In genomic region chr2:85327757-85328617, GRCh38 we compare ENCODE assay signal across 1 cellular context.
TF ChIP-seq lines count a peak whose summit lies in the region.

TSS of gene TGOLN2 (minus strand) at chr2:85327989. CDS start at chr2:85327962, 27 bp downstream.

TF ChIP-seq in HepG2, 621 proteins besides CTCF, POLR2A, EP300 and RAD21 (continued from another document and continues in another):
- TF ChIP-seq CEBPG (CRISPR knock-in tag; IDR thresholded peaks at IDR 0.05) (peak; percentile 50), RFX1 (IDR thresholded peaks at IDR 0.05) (no peak), HOXA5 (CRISPR knock-in tag; IDR thresholded peaks at IDR 0.05) (peak; percentile 92; the same call in 1 of the 2 replicates), ZNF383 (CRISPR knock-in tag; IDR thresholded peaks at IDR 0.05; ENCODE audit: borderline replicate concordance) (0 out of 2 replicates have a peak, but pooled peaks have one; percentile 41), ZNF143 (CRISPR knock-in tag; IDR thresholded peaks at IDR 0.05) (no peak), CENPBD1 (CRISPR knock-in tag; IDR thresholded peaks at IDR 0.05; ENCODE audit: borderline replicate concordance, low read depth) (no peak), ZNF792 (CRISPR knock-in tag; IDR thresholded peaks at IDR 0.05) (peak; percentile 57; the same call in 1 of the 2 replicates), ATF6 (CRISPR knock-in tag; conservative IDR thresholded peaks at IDR 0.05) (0 out of 2 replicates have a peak, but pooled peaks have one; percentile 38), ZNF569 (CRISPR knock-in tag; IDR thresholded peaks at IDR 0.05; ENCODE audit: borderline replicate concordance) (peak; percentile 91; the same call in 1 of the 2 replicates), MBD4 (IDR thresholded peaks at IDR 0.05; ENCODE audit: borderline replicate concordance, low read length) (no peak), FOXO4 (CRISPR knock-in tag; conservative IDR thresholded peaks at IDR 0.05) (no peak), ZBTB39 (CRISPR knock-in tag; IDR thresholded peaks at IDR 0.05) (no peak), ZNF431 (CRISPR knock-in tag; IDR thresholded peaks at IDR 0.05; ENCODE audit: borderline replicate concordance, low read depth) (no peak; the same call in 1 of the 2 replicates), CHD2 (IDR thresholded peaks at IDR 0.05; ENCODE audit: low read depth, low read length) (peak; percentile 98), CREBL2 (CRISPR knock-in tag; IDR thresholded peaks at IDR 0.05; ENCODE audit: borderline replicate concordance) (peak; percentile 97), ZZZ3 (CRISPR knock-in tag; IDR thresholded peaks at IDR 0.05; ENCODE audit: borderline replicate concordance) (peak; percentile 98), NFE2 (CRISPR knock-in tag; IDR thresholded peaks at IDR 0.05) (no peak), RBAK (CRISPR knock-in tag; IDR thresholded peaks at IDR 0.05) (no peak; the same call in 1 of the 2 replicates), PAXIP1 (CRISPR knock-in tag; conservative IDR thresholded peaks at IDR 0.05) (peak; percentile 72), ZFP36L2 (CRISPR knock-in tag; IDR thresholded peaks at IDR 0.05) (no peak), ZNF180 (CRISPR knock-in tag; IDR thresholded peaks at IDR 0.05; ENCODE audit: borderline replicate concordance, low read depth) (0 out of 2 replicates have a peak, but pooled peaks have one; percentile 90), ZFX (CRISPR knock-in tag; IDR thresholded peaks at IDR 0.05; ENCODE audit: low read depth) (peak; percentile 87), HCFC1 (IDR thresholded peaks at IDR 0.05; ENCODE audit: low read depth, low read length) (no peak), MYPOP (CRISPR knock-in tag; IDR thresholded peaks at IDR 0.05) (peak; percentile 93), ZNF44 (CRISPR knock-in tag; IDR thresholded peaks at IDR 0.05) (peak; percentile 77; the same call in 1 of the 2 replicates), ZNF124 (CRISPR knock-in tag; IDR thresholded peaks at IDR 0.05) (peak; percentile 83; the same call in 1 of the 2 replicates), LBX2 (CRISPR knock-in tag; IDR thresholded peaks at IDR 0.05; ENCODE audit: borderline replicate concordance) (peak; percentile 89; the same call in 1 of the 2 replicates), SRY (CRISPR knock-in tag; IDR thresholded peaks at IDR 0.05) (no peak), THAP11 (CRISPR knock-in tag; IDR thresholded peaks at IDR 0.05) (peak; percentile 92), ZNF24 (IDR thresholded peaks at IDR 0.05) (no peak), GABPA (IDR thresholded peaks at IDR 0.05; ENCODE audit: low read depth, low read length) (peak; percentile 58), GABPA (CRISPR knock-in tag; IDR thresholded peaks at IDR 0.05; ENCODE audit: low read depth) (peak; percentile 90), AGO2 (optimal IDR thresholded peaks at IDR 0.05; ENCODE audit: low read depth, low read length) (peak; percentile 94), AHDC1 (CRISPR knock-in tag; IDR thresholded peaks at IDR 0.05; ENCODE audit: borderline replicate concordance) (peak; percentile 61), ARID4A (CRISPR knock-in tag; IDR thresholded peaks at IDR 0.05; ENCODE audit: borderline replicate concordance) (peak; percentile 96), MIXL1 (CRISPR knock-in tag; IDR thresholded peaks at IDR 0.05) (peak; percentile 36; the same call in 1 of the 2 replicates), NAIF1 (CRISPR knock-in tag; IDR thresholded peaks at IDR 0.05; ENCODE audit: borderline replicate concordance) (peak; percentile 83; the same call in 1 of the 2 replicates), HOXA7 (CRISPR knock-in tag; IDR thresholded peaks at IDR 0.05) (no peak), ZNF234 (CRISPR knock-in tag; conservative IDR thresholded peaks at IDR 0.05) (no peak)
